36 cellular contexts compared by ENCODE assay signal in genomic region chr2:54000122-54000521, GRCh38.
"Had no signal": no experiment of that assay in that cellular context is flagged by ENCODE, and none has a peak within 500 bp of the region (broad histone marks: within the 10 kb centered on the region; RNA-seq: fewer than 3 reads in every experiment).

No MANE protein-coding gene starts in this region.

- ATAC-seq: activated CD8-positive, alpha-beta memory T cell treated with anti-CD3 and anti-CD28 coated beads, Interleukin-2, amount 10 ng/mL, durations not matched to agents 7 days and 5 days; PC-3 had no signal

- H3K9me3 ChIP-seq: ascending aorta, MG63, Peyer's patch, SJCRH30 had no signal

- H3K27ac Mint-ChIP-seq: activated CD4-positive, alpha-beta memory T cell treated with anti-CD3 and anti-CD28 coated beads, Interleukin-2, amount 10 ng/mL, durations not matched to agents 7 days and 5 days; activated CD8-positive, alpha-beta memory T cell treated with anti-CD3 and anti-CD28 coated beads, Interleukin-2, amount 10 ng/mL, durations not matched to agents 7 days and 5 days; activated naive CD8-positive, alpha-beta T cell treated with anti-CD3 and anti-CD28 coated beads, Interleukin-2, amount 10 ng/mL, durations not matched to agents 7 days and 5 days had no signal

- H3K36me3 Mint-ChIP-seq: activated CD8-positive, alpha-beta memory T cell treated with anti-CD3 and anti-CD28 coated beads, Interleukin-2, amount 10 ng/mL, durations not matched to agents 7 days and 5 days had no signal

- DNase-seq: activated CD4-positive, alpha-beta memory T cell treated with anti-CD3 and anti-CD28 coated beads, Interleukin-2, amount 10 ng/mL, durations not matched to agents 7 days and 5 days; activated CD4-positive, alpha-beta T cell treated with anti-CD3 and anti-CD28 coated beads for 1 hour; activated CD4-positive, alpha-beta T cell treated with anti-CD3 and anti-CD28 coated beads for 48 hours; activated CD4-positive, CD25-positive, alpha-beta regulatory T cell; activated CD8-positive, alpha-beta memory T cell treated with anti-CD3 and anti-CD28 coated beads for 24 hours; activated CD8-positive, alpha-beta memory T cell treated with anti-CD3 and anti-CD28 coated beads, Interleukin-2, amount 10 ng/mL, durations not matched to agents 7 days and 5 days; activated CD8-positive, alpha-beta memory T cell treated with anti-CD3 and anti-CD28 coated beads, Interleukin-2, amount 50 U/mL, for 48 hours; activated effector memory CD4-positive, alpha-beta T cell treated with anti-CD3 and anti-CD28 coated beads, Interleukin-2, amount 50 U/mL, for 16 hours; activated naive CD4-positive, alpha-beta T cell; activated naive CD4-positive, alpha-beta T cell treated with anti-CD3 and anti-CD28 coated beads, Interleukin-2, amount 50 U/mL, for 16 hours; activated naive CD8-positive, alpha-beta T cell treated with anti-CD3 and anti-CD28 coated beads, Interleukin-2, amount 10 ng/mL, durations not matched to agents 7 days and 5 days; activated T-cell treated with anti-CD3 and anti-CD28 coated beads, Interleukin-2, amount 50 U/mL, for 48 hours; amygdala; KG1; MG63; NCI-H1092 treated with DMSO at 0.1 percent for 48 hours; NCI-H1417; NCI-H146; NCI-H187; NCI-H2029 treated with DMSO at 0.1 percent for 48 hours; NCI-H2107; NCI-H2171; NCI-H510A; NCI-H526; NCI-H748 treated with DMSO at 0.1 percent for 48 hours; NK-92 treated with Interleukin-12 subunit alpha and Interleukin-12 subunit beta, amount 100 ng/mL, for 24 hours; PC-3; Peyer's patch; SHP77; SJCRH30; T1000; WERI-Rb-1 had no signal

- H3K9me3 Mint-ChIP-seq: activated CD4-positive, alpha-beta memory T cell treated with anti-CD3 and anti-CD28 coated beads, Interleukin-2, amount 10 ng/mL, durations not matched to agents 7 days and 5 days; activated naive CD8-positive, alpha-beta T cell treated with anti-CD3 and anti-CD28 coated beads, Interleukin-2, amount 10 ng/mL, durations not matched to agents 7 days and 5 days had no signal

- H3K4me1 ChIP-seq: ascending aorta, Peyer's patch, SJCRH30 had no signal

- H3K27ac ChIP-seq: ascending aorta, cardiac muscle cell, Peyer's patch, RWPE1, SJCRH30, SK-N-MC, WERI-Rb-1 had no signal

- H3K4me3 ChIP-seq: ascending aorta, cardiac muscle cell, MG63, Peyer's patch, SJCRH30, SK-N-MC had no signal

- H3K36me3 ChIP-seq: ascending aorta, cardiac muscle cell, MG63, Peyer's patch, SJCRH30, WERI-Rb-1 had no signal

- H3K27me3 ChIP-seq: ascending aorta, cardiac muscle cell, MG63, Peyer's patch, SJCRH30 had no signal
